Comparison of ENCODE assay signal across 8 cellular contexts in the genomic region with DNA sequence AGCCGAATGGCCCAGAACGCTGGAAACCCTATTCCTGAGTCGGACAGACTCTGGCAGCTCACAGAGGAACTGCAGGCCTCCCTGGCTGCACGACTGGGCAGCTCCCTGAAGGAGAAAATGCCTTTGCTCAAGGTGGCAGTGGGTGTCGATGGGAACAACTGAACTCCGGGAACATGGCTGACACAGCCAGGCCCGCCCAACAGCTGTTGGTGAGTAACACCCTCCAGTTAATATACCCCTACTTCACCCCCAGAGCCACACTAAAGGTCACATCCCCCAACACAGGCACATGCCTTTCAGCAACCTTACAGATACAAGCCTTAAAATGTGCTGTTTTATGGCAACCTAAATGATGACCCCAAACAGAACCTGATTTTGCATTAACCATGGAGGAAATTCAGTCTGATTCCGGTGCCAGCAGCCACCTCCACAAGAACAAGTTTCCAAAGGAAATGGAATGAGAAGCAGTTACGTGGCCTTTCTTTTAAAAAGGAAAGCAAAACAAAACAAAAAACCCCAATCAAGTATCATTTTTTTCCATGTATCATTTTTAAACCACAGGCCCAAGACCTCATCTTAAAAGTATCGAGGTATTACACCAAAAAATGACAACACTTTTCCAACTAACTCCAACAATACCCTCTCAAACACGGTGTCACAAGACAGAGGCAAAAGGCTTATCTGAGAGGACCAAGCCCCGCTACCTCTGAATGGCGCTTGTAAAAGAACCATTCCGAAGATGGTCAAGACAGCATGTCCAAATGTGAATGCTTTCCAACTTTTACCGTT. TPM values are rescaled to one million over a fixed set of nuclear protein-coding genes. Genes with fewer than 3 reads are reported as not detected.
DNase-seq lines count a peak whose midpoint lies in the region; ATAC-seq and TF ChIP-seq lines count a peak whose summit lies in the region.

No MANE protein-coding gene starts in this region.

- H3K9me3 ChIP-seq in upper lobe of right lung: no peaks in the 10 kb centered on the region

- H3K4me3 Mint-ChIP-seq in activated T-cell treated with anti-CD3 and anti-CD28 coated beads, Interleukin-2, amount 50 U/mL, for 24 hours: peak overlapping the region; percentile 92
- peak overlapping the region; percentile 65 to 95 (median 89) for H3K4me3 Mint-ChIP-seq in nephron

- peaks cover 63% of the 10 kb centered on the region for H3K4me1 Mint-ChIP-seq in activated T-cell treated with anti-CD3 and anti-CD28 coated beads, Interleukin-2, amount 50 U/mL, for 24 hours (ENCODE audit: low read depth)
- peaks cover 59% of the 10 kb centered on the region for H3K4me1 Mint-ChIP-seq in nephron

- H3K9me3 Mint-ChIP-seq in activated T-cell treated with anti-CD3 and anti-CD28 coated beads, Interleukin-2, amount 50 U/mL, for 24 hours: no peaks in the 10 kb centered on the region
- no peaks in the 10 kb centered on the region for H3K9me3 Mint-ChIP-seq in nephron

- intact Hi-C loops in upper lobe of right lung (cut with DNase I): loop anchor here (10.0 kb wide), 1 partner anchor 173 kb away; no protein-coding TSS in a partner anchor

- no peaks in the 10 kb centered on the region for H3K27me3 ChIP-seq in upper lobe of right lung

- H3K27ac ChIP-seq in upper lobe of right lung: peak overlapping the region; percentile 100

- DNase-seq in AG20443 (ENCODE audit: low spot score) (peak; percentile 67), LHCN-M2 (ENCODE audit: low read depth) (peak; percentile 95), fibroblast of pulmonary artery (ENCODE audit: low read depth) (peak; percentile 81), upper lobe of right lung (peak; percentile 72), SHP77 treated with DMSO at 0.1 percent for 48 hours (lab: John Stamatoyannopoulos, UW) (no peak), GF-D8 (lab: John Stamatoyannopoulos, UW) (no peak)
- DNase-seq in activated T-cell treated with anti-CD3 and anti-CD28 coated beads, Interleukin-2, amount 50 U/mL, for 24 hours: peak; percentile 69

- H3K27me3 Mint-ChIP-seq in activated T-cell treated with anti-CD3 and anti-CD28 coated beads, Interleukin-2, amount 50 U/mL, for 24 hours: no peaks in the 10 kb centered on the region
- H3K27me3 Mint-ChIP-seq in nephron (ENCODE audit: low read depth): peaks cover 30% of the 10 kb centered on the region

- H3K36me3 Mint-ChIP-seq in activated T-cell treated with anti-CD3 and anti-CD28 coated beads, Interleukin-2, amount 50 U/mL, for 24 hours (ENCODE audit: low read depth): peaks cover 31% of the 10 kb centered on the region
- no peaks in the 10 kb centered on the region for H3K36me3 Mint-ChIP-seq in nephron (ENCODE audit: low read depth)

- peak; percentile 4 for ATAC-seq in upper lobe of right lung

- peak overlapping the region; percentile 85 for H3K4me3 ChIP-seq in fibroblast of pulmonary artery (replicated peaks; ENCODE audit: low read depth, low read length)
- H3K4me3 ChIP-seq in upper lobe of right lung: peak overlapping the region; percentile 89

- TF ChIP-seq CTCF in fibroblast of pulmonary artery (IDR thresholded peaks at IDR 0.05; ENCODE audit: low read length, missing control alignments): no peak
- TF ChIP-seq CTCF in nephron (IDR thresholded peaks at IDR 0.05; ENCODE audit: unreplicated experiment in 3 of 3): no peak
- TF ChIP-seq CTCF in upper lobe of right lung (IDR thresholded peaks at IDR 0.05): no peak

- peak overlapping the region; percentile 99 for H3K27ac Mint-ChIP-seq in activated T-cell treated with anti-CD3 and anti-CD28 coated beads, Interleukin-2, amount 50 U/mL, for 24 hours
- peak overlapping the region; percentile 49 to 96 (median 84) for H3K27ac Mint-ChIP-seq in nephron

- H3K36me3 ChIP-seq in upper lobe of right lung: peaks cover 5% of the 10 kb centered on the region

- peaks cover 57% of the 10 kb centered on the region for H3K4me1 ChIP-seq in upper lobe of right lung

RNA-seq across cellular contexts. Expression of a gene that starts 3.1 kb away (rescaled TPM):
- total RNA-seq in LHCN-M2 (2014; rRNA removed) (23.5 and 36.5 TPM in 2 replicates), upper lobe of right lung (91.0 TPM)
- polyA plus RNA-seq in LHCN-M2 (2012): 4.8 TPM

Comparison
In these comparisons a context has a peak if more than half of its experiments do, and no peak if none do; other contexts are left out.
1. DNase-seq: peak in AG20443 (single experiment), LHCN-M2 (single experiment), activated T-cell treated with anti-CD3 and anti-CD28 coated beads, Interleukin-2, amount 50 U/mL, for 24 hours (single experiment), fibroblast of pulmonary artery (single experiment) and upper lobe of right lung (single experiment); none in SHP77 treated with DMSO at 0.1 percent for 48 hours (single experiment) and GF-D8 (single experiment).